8 cellular contexts compared by ENCODE assay signal in genomic region chr1:229341811-229342304, GRCh38. TPM values are rescaled to one million over a fixed set of nuclear protein-coding genes. Genes with fewer than 3 reads are reported as not detected.
DNase-seq lines count a peak whose midpoint lies in the region; ATAC-seq lines count a peak whose summit lies in the region.

No MANE protein-coding gene starts in this region.

- H3K9me3 ChIP-seq in iPS DF 6.9 (ENCODE audit: control insufficient read depth, insufficient read depth, low read length) = no peaks in the 10 kb centered on the region
- H3K9me3 ChIP-seq in skeletal muscle tissue (ENCODE audit: control insufficient read depth in 3 of 3, low read length in 3 of 3) = no peaks in the 10 kb centered on the region

- no CpG with 5 or more reads among the region's 54 CpGs for WGBS in iPS DF 6.9 (ENCODE audit: insufficient coverage, insufficient read length)

- no peak for DNase-seq in activated CD4-positive, alpha-beta T cell treated with anti-CD3 and anti-CD28 coated beads, Interleukin-2, amount 10 ng/mL, durations not matched to agents 24 days and 14 days
- DNase-seq in activated CD4-positive, alpha-beta T cell treated with anti-CD3 and anti-CD28 coated beads for 48 hours = no peak
- DNase-seq in NCI-H146 (lab: John Stamatoyannopoulos, UW) (peak; percentile 63), iPS DF 6.9 (ENCODE audit: low read depth, low spot score) (no peak), NCI-H774 (lab: John Stamatoyannopoulos, UW) (no peak)
- no peak for DNase-seq in activated naive CD8-positive, alpha-beta T cell treated with anti-CD3 and anti-CD28 coated beads for 36 hours

- peaks cover 19% of the 10 kb centered on the region for H3K27me3 Mint-ChIP-seq in activated CD4-positive, alpha-beta T cell treated with anti-CD3 and anti-CD28 coated beads, Interleukin-2, amount 10 ng/mL, durations not matched to agents 24 days and 14 days
- H3K27me3 Mint-ChIP-seq in activated naive CD8-positive, alpha-beta T cell treated with anti-CD3 and anti-CD28 coated beads for 36 hours = peaks cover 18% of the 10 kb centered on the region

- H3K27me3 ChIP-seq in iPS DF 6.9 (ENCODE audit: control insufficient read depth, insufficient read depth, low read length) = no peaks in the 10 kb centered on the region
- no peaks in the 10 kb centered on the region for H3K27me3 ChIP-seq in skeletal muscle tissue (ENCODE audit: control insufficient read depth in 3 of 3, insufficient read depth in 3 of 3, low read length in 3 of 3)

- H3K27ac ChIP-seq in iPS DF 6.9 (ENCODE audit: low read length) (no peak overlapping the region), skeletal muscle tissue (ENCODE audit: low read depth, low read length) (peak overlapping the region; percentile 60)

- H3K4me3 ChIP-seq in iPS DF 6.9 (ENCODE audit: low read length) = peak overlapping the region; percentile 55
- H3K4me3 ChIP-seq in skeletal muscle tissue (ENCODE audit: low read length in 3 of 3) = peak overlapping the region; percentile 60 to 84 (median 83)

- H3K36me3 ChIP-seq in iPS DF 6.9 (ENCODE audit: control insufficient read depth, insufficient read depth, low read length) (no peaks in the 10 kb centered on the region), skeletal muscle tissue (ENCODE audit: control insufficient read depth in 3 of 3, insufficient read depth in 3 of 3, low read length in 3 of 3) (no peaks in the 10 kb centered on the region)

- 0 out of 2 replicates have a peak, but pooled peaks cover 1% of the 10 kb centered on the region for H3K4me1 ChIP-seq in iPS DF 6.9 (ENCODE audit: control insufficient read depth, insufficient read depth, low read length)
- peaks cover 8 to 12% (median 12%) of the 10 kb centered on the region in 3 donors for H3K4me1 ChIP-seq in skeletal muscle tissue (ENCODE audit: control insufficient read depth in 3 of 3, insufficient read depth in 3 of 3, low read length in 3 of 3)

- H3K9me3 Mint-ChIP-seq in activated CD4-positive, alpha-beta T cell treated with anti-CD3 and anti-CD28 coated beads, Interleukin-2, amount 10 ng/mL, durations not matched to agents 24 days and 14 days = peaks cover 9% of the 10 kb centered on the region
- H3K9me3 Mint-ChIP-seq in activated naive CD8-positive, alpha-beta T cell treated with anti-CD3 and anti-CD28 coated beads for 36 hours = peaks cover 2% of the 10 kb centered on the region

- H3K27ac Mint-ChIP-seq in activated CD4-positive, alpha-beta T cell treated with anti-CD3 and anti-CD28 coated beads, Interleukin-2, amount 10 ng/mL, durations not matched to agents 24 days and 14 days = peak overlapping the region; percentile 94
- H3K27ac Mint-ChIP-seq in activated naive CD8-positive, alpha-beta T cell treated with anti-CD3 and anti-CD28 coated beads for 36 hours = peak overlapping the region; percentile 81

- H3K36me3 Mint-ChIP-seq in activated CD4-positive, alpha-beta T cell treated with anti-CD3 and anti-CD28 coated beads, Interleukin-2, amount 10 ng/mL, durations not matched to agents 24 days and 14 days (ENCODE audit: low read depth) = peaks cover 15% of the 10 kb centered on the region
- H3K36me3 Mint-ChIP-seq in activated naive CD8-positive, alpha-beta T cell treated with anti-CD3 and anti-CD28 coated beads for 36 hours = peaks cover 16% of the 10 kb centered on the region

- H3K4me3 Mint-ChIP-seq in activated CD4-positive, alpha-beta T cell treated with anti-CD3 and anti-CD28 coated beads, Interleukin-2, amount 10 ng/mL, durations not matched to agents 24 days and 14 days = peak overlapping the region; percentile 91
- H3K4me3 Mint-ChIP-seq in activated naive CD8-positive, alpha-beta T cell treated with anti-CD3 and anti-CD28 coated beads for 36 hours = peak overlapping the region; percentile 86

- H3K4me1 Mint-ChIP-seq in activated CD4-positive, alpha-beta T cell treated with anti-CD3 and anti-CD28 coated beads, Interleukin-2, amount 10 ng/mL, durations not matched to agents 24 days and 14 days = peaks cover 49% of the 10 kb centered on the region
- H3K4me1 Mint-ChIP-seq in activated naive CD8-positive, alpha-beta T cell treated with anti-CD3 and anti-CD28 coated beads for 36 hours = peaks cover 32% of the 10 kb centered on the region

- peak overlapping the region; percentile 67 to 86 (median 72) for H3K9ac ChIP-seq in skeletal muscle tissue (ENCODE audit: low read depth in 1 of 3, low read length in 3 of 3)

- peak; percentile 27 for ATAC-seq in HG02798 (IDR thresholded peaks at IDR 0.05; ENCODE audit: poor library complexity, unreplicated experiment)

- intact Hi-C loops in activated CD4-positive, alpha-beta T cell treated with anti-CD3 and anti-CD28 coated beads, Interleukin-2, amount 10 ng/mL, durations not matched to agents 24 days and 14 days (cut with micrococcal nuclease) = loop anchor here (2.0 to 10.0 kb wide), 5 partner anchors 55 to 857 kb away; partner anchors contain the start of genes ABCB10 and RNF187

RNA-seq across cellular contexts. Expression of gene CCSAP, which starts 1.0 kb away (rescaled TPM):
- 12.3 and 12.6 TPM in 2 replicates for total RNA-seq in activated CD4-positive, alpha-beta T cell treated with anti-CD3 and anti-CD28 coated beads, Interleukin-2, amount 10 ng/mL, durations not matched to agents 24 days and 14 days
- total RNA-seq in activated naive CD8-positive, alpha-beta T cell treated with anti-CD3 and anti-CD28 coated beads for 36 hours = 1 to 10 TPM; 7.6 to 8.2 TPM
- 5.2 TPM for total RNA-seq in skeletal muscle tissue
